27 cellular contexts compared by ENCODE assay signal in the genomic region with DNA sequence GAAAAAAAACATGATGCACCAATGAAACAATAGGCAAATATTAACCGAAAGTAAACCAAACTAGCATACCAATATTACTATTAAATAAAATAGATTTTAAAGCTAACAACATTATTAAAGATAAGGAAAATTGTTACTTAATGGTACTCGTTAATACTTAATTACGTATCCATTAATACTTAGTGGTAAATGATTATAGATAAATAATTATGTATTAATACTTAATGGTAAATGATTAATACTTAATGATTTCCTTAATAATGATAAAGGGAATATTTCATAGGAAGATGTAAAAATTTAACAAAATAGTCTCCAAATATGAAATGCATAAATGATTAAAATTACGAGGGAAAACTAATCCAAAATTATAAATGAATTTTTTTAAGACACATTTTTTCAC.
"Had no signal": no experiment of that assay in that cellular context is flagged by ENCODE, and none has a peak within 500 bp of the region (broad histone marks: within the 10 kb centered on the region; RNA-seq: fewer than 3 reads in every experiment).

No MANE protein-coding gene starts in this region.

- H3K9me3 ChIP-seq: ascending aorta, SJCRH30 had no signal

- H3K36me3 ChIP-seq: ascending aorta, cardiac muscle cell, MG63, SJCRH30 had no signal

- H3K27ac ChIP-seq: ascending aorta, cardiac muscle cell, SJCRH30, SK-N-MC had no signal

- DNase-seq: activated CD4-positive, alpha-beta T cell treated with anti-CD3 and anti-CD28 coated beads for 36 hours; activated CD4-positive, alpha-beta T cell treated with anti-CD3 and anti-CD28 coated beads, Interleukin-2, amount 10 ng/mL, durations not matched to agents 7 days and 5 days; activated CD4-positive, alpha-beta T cell treated with anti-CD3 and anti-CD28 coated beads, Interleukin-2, amount 50 U/mL, for 48 hours; activated CD8-positive, alpha-beta T cell treated with anti-CD3 and anti-CD28 coated beads, Interleukin-2, amount 10 ng/mL, durations not matched to agents 7 days and 5 days; activated gamma-delta T cell; activated naive CD4-positive, alpha-beta T cell treated with Interleukin-2 at 50 U/mL for 16 hours; activated naive CD8-positive, alpha-beta T cell treated with anti-CD3 and anti-CD28 coated beads, Interleukin-2, amount 10 ng/mL, durations not matched to agents 7 days and 5 days; activated T-cell treated with anti-CD3 and anti-CD28 coated beads, Interleukin-2, amount 50 U/mL, for 24 hours; amygdala; Karpas-422; MG63; NCI-H1048; NCI-H1105 treated with DMSO at 0.1 percent for 48 hours; NCI-H1436; NCI-H1694; NCI-H1930; NCI-H345; NCI-H524 treated with DMSO at 0.1 percent for 48 hours; NK-92 treated with Interleukin-12 subunit alpha and Interleukin-12 subunit beta, amount 100 ng/mL, for 24 hours; OCI-M1; SHP77; SJCRH30 had no signal

- H3K4me3 ChIP-seq: ascending aorta, cardiac muscle cell, MG63, SJCRH30, SK-N-MC had no signal

- H3K4me1 ChIP-seq: ascending aorta, SJCRH30 had no signal

- H3K27me3 ChIP-seq: ascending aorta, cardiac muscle cell, MG63, SJCRH30 had no signal

- ATAC-seq: activated CD4-positive, alpha-beta T cell treated with anti-CD3 and anti-CD28 coated beads for 36 hours; activated CD4-positive, CD25-positive, alpha-beta regulatory T cell treated with anti-CD3 and anti-CD28 coated beads, Interleukin-2, amount 50 U/mL, for 24 hours; activated CD8-positive, alpha-beta T cell treated with anti-CD3 and anti-CD28 coated beads, Interleukin-2, amount 10 ng/mL, durations not matched to agents 7 days and 5 days; WTC11 had no signal
